15 cellular contexts compared by ENCODE assay signal in the genomic region with DNA sequence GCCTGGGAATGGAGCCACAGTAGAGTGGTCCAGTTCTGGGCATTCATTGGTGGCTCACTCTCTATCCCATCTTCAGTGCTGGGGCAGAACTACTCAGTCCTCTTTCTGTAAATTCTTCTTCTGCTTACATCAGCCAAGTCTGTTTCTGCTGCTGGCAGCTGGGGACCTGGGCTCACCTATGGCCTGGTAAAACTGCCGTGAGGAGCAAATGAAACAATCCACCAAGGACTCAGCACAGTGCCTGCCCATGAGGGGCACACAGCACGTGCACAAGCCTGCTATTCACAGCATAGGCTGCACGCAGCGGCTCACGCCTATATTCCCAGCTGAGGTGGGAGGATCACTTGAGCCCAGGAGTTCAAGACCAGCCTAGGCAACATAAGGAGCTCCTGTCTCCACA.
"Had no signal": no experiment of that assay in that cellular context is flagged by ENCODE, and none has a peak within 500 bp of the region (broad histone marks: within the 10 kb centered on the region; RNA-seq: fewer than 3 reads in every experiment).

No MANE protein-coding gene starts in this region.

- H3K36me3 ChIP-seq: gastrocnemius medialis, heart right ventricle, left lung had no signal

- H3K9me3 Mint-ChIP-seq: natural killer cell treated with Interleukin-12 subunit alpha and Interleukin-12 subunit beta and Interleukin-15 and Interleukin-18, amount 100 ng/mL, for 72 hours had no signal

- H3K27ac ChIP-seq: gastrocnemius medialis had no signal

- H3K27me3 Mint-ChIP-seq: natural killer cell treated with Interleukin-12 subunit alpha and Interleukin-12 subunit beta and Interleukin-15 and Interleukin-18, amount 100 ng/mL, for 72 hours had no signal

- H3K4me3 Mint-ChIP-seq: activated CD8-positive, alpha-beta T cell treated with anti-CD3 and anti-CD28 coated beads, Interleukin-2, amount 10 ng/mL, durations not matched to agents 7 days and 5 days; natural killer cell treated with Interleukin-12 subunit alpha and Interleukin-12 subunit beta and Interleukin-15 and Interleukin-18, amount 100 ng/mL, for 72 hours had no signal

- DNase-seq: activated CD4-positive, alpha-beta T cell treated with anti-CD3 and anti-CD28 coated beads for 48 hours; activated CD8-positive, alpha-beta memory T cell treated with anti-CD3 and anti-CD28 coated beads, Interleukin-2, amount 50 U/mL, for 48 hours; activated CD8-positive, alpha-beta T cell treated with anti-CD3 and anti-CD28 coated beads, Interleukin-2, amount 10 ng/mL, durations not matched to agents 7 days and 5 days; activated naive CD4-positive, alpha-beta T cell; aorta; effector CD4-positive, alpha-beta T cell; gastrocnemius medialis; heart right ventricle; islet precursor cell; left lung; stimulated activated CD4-positive, alpha-beta T cell treated with anti-CD3 and anti-CD28 coated beads, Interleukin-2, amount 100 ng/mL, for 48 hours; stimulated activated naive CD8-positive, alpha-beta T cell treated with anti-CD3 and anti-CD28 coated beads, Interleukin-15, Interleukin-2, amounts not matched to agents 100 U/mL and 50 U/mL, for 24 hours had no signal

- H3K4me3 ChIP-seq: coronary artery, gastrocnemius medialis, heart right ventricle, left lung had no signal

- H3K36me3 Mint-ChIP-seq: natural killer cell treated with Interleukin-12 subunit alpha and Interleukin-12 subunit beta and Interleukin-15 and Interleukin-18, amount 100 ng/mL, for 72 hours had no signal

- FAIRE-seq: endothelial cell of umbilical vein had no signal

- H3K27me3 ChIP-seq: gastrocnemius medialis, heart right ventricle, left lung had no signal

- H3K27ac Mint-ChIP-seq: activated CD8-positive, alpha-beta T cell treated with anti-CD3 and anti-CD28 coated beads, Interleukin-2, amount 10 ng/mL, durations not matched to agents 7 days and 5 days; natural killer cell treated with Interleukin-12 subunit alpha and Interleukin-12 subunit beta and Interleukin-15 and Interleukin-18, amount 100 ng/mL, for 72 hours had no signal

- ATAC-seq: activated CD8-positive, alpha-beta T cell treated with anti-CD3 and anti-CD28 coated beads, Interleukin-2, amount 10 ng/mL, durations not matched to agents 7 days and 5 days; gastrocnemius medialis; heart right ventricle; left lung; natural killer cell treated with Interleukin-12 subunit alpha and Interleukin-12 subunit beta and Interleukin-15 and Interleukin-18, amount 100 ng/mL, for 72 hours; stimulated activated naive CD8-positive, alpha-beta T cell treated with anti-CD3 and anti-CD28 coated beads, Interleukin-15, Interleukin-2, amounts not matched to agents 100 U/mL and 50 U/mL, for 24 hours had no signal

- H3K9me3 ChIP-seq: gastrocnemius medialis, heart right ventricle, left lung had no signal
